Comparison of ENCODE assay signal across 20 cellular contexts in genomic region chr11:45388472-45388871, GRCh38.
"Had no signal": no experiment of that assay in that cellular context is flagged by ENCODE, and none has a peak within 500 bp of the region (broad histone marks: within the 10 kb centered on the region; RNA-seq: fewer than 3 reads in every experiment).

No MANE protein-coding gene starts in this region.

- H3K27ac ChIP-seq: body of pancreas, KMS-11 had no signal

- H3K4me3 ChIP-seq: body of pancreas had no signal

- DNase-seq: activated CD4-positive, alpha-beta T cell treated with anti-CD3 and anti-CD28 coated beads for 48 hours; activated CD4-positive, alpha-beta T cell treated with anti-CD3 and anti-CD28 coated beads, Interleukin-2, amount 50 U/mL, for 4 hours; activated CD4-positive, CD25-positive, alpha-beta regulatory T cell treated with anti-CD3 and anti-CD28 coated beads, Interleukin-2, amount 50 U/mL, for 72 hours; activated CD8-positive, alpha-beta memory T cell treated with anti-CD3 and anti-CD28 coated beads, Interleukin-2, amount 50 U/mL, for 48 hours; activated CD8-positive, alpha-beta T cell treated with anti-CD3 and anti-CD28 coated beads, Interleukin-2, amount 10 ng/mL, durations not matched to agents 7 days and 5 days; activated naive CD4-positive, alpha-beta T cell treated with anti-CD3 and anti-CD28 coated beads, Interleukin-2, amount 50 U/mL, for 16 hours; activated T-cell treated with anti-CD3 and anti-CD28 coated beads, Interleukin-2, amount 50 U/mL, for 1 hour; body of pancreas; NCI-H1092; NCI-H1930; NCI-H2171; NCI-H2227 treated with DMSO at 0.1 percent for 48 hours; NCI-H446 treated with DMSO at 0.1 percent for 48 hours; NCI-H524 treated with DMSO at 0.1 percent for 48 hours; NCI-H748 treated with DMSO at 0.1 percent for 48 hours; SIG-M5; T-helper 17 cell; T-helper 9 cell had no signal

- H3K9me3 ChIP-seq: body of pancreas had no signal

- H3K27me3 ChIP-seq: body of pancreas had no signal

- H3K4me1 ChIP-seq: body of pancreas had no signal

- ATAC-seq: activated CD8-positive, alpha-beta T cell treated with anti-CD3 and anti-CD28 coated beads, Interleukin-2, amount 10 ng/mL, durations not matched to agents 7 days and 5 days; body of pancreas; T-helper 17 cell; WTC11 had no signal
